11 cellular contexts compared by ENCODE assay signal in genomic region chr3:14502472-14502871, GRCh38. TPM values are rescaled to one million over a fixed set of nuclear protein-coding genes. Genes with fewer than 3 reads are reported as not detected.
"Had no signal": no experiment of that assay in that cellular context is flagged by ENCODE, and none has a peak within 500 bp of the region (broad histone marks: within the 10 kb centered on the region; RNA-seq: fewer than 3 reads in every experiment).

No MANE protein-coding gene starts in this region.

- H3K9ac ChIP-seq: KMS-11 had no signal

- H3K27ac Mint-ChIP-seq: GM23338, H9, HFFc6 had no signal

- H3K4me2 ChIP-seq: GM23338, KMS-11 had no signal

- DNase-seq: H9, HCEC 1CT, HFFc6, IMR-90, KBM-7 had no signal

- FAIRE-seq: H1, H54 had no signal

- H3K27ac ChIP-seq: HL-60, KMS-11 had no signal

- ATAC-seq: GM23338 had no signal

- H3K4me3 ChIP-seq: GM23338 had no signal

- H2AFZ ChIP-seq: GM23338 had no signal

- H3K4me3 Mint-ChIP-seq: GM23338, H9, HFFc6 had no signal

RNA-seq across cellular contexts. Expression of gene GRIP2, which starts 37.7 kb away (rescaled TPM):
- total RNA-seq: HT1080, IMR-90 had no signal
